9 cellular contexts compared by ENCODE assay signal in the genomic region with DNA sequence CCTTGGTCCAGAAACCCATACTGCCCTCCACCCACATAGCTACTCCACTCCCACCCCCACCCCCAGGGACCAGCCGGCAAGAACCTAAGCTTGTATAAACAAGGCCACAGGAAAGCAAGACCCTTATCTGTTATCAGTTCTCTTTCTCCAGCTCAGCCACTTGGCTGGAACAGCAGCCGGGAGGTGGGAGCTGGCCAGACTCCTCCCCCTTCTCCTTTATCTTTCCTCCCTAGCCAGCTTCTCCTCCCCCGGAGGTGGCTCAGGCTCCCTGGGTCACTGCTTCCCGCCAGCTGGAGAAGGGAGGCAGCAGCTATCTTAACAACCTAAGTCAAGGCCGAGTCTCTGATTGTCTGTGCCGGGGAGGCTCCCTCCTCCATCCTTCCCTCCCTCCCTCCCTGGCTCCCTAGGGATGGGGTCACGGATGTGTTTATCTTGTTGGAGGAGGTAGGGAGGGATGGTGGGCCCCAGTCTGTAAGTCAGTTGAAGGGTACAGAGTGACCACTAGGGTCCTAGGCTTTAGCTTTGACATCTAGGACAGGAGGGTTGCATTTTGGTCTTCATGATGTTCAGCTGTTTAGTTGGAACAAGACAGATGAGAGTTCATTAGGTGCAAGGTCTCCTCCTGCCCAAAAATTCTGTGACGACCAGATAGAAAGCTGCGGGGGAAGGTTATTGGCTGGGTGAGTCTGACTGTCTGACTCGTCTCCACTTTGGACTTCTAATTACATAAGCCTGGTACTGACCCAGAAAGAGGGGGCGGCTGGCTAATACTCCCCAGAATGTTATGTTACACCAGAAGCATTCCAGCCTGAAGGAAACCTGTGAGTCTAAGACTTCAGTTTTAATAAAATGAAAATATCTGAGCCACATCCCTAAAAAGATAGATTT. TPM values are rescaled to one million over a fixed set of nuclear protein-coding genes. Genes with fewer than 3 reads are reported as not detected.
DNase-seq lines count a peak whose midpoint lies in the region; ATAC-seq and TF ChIP-seq lines count a peak whose summit lies in the region.
"Had no signal": no experiment of that assay in that cellular context is flagged by ENCODE, and none has a peak within 500 bp of the region (broad histone marks: within the 10 kb centered on the region; RNA-seq: fewer than 3 reads in every experiment).

No MANE protein-coding gene starts in this region.

- no peak overlapping the region for H3K4me3 Mint-ChIP-seq in neural crest cell
- no peak overlapping the region for H3K4me3 Mint-ChIP-seq in activated T-helper 2 cell treated with anti-CD3 and anti-CD28 coated beads, Interferon-gamma antibody, Interleukin-2, Interleukin-4, amounts not matched to agents 10 μg/mL and 5 μg/mL and 100 μg/mL, durations not matched to agents 14 hours and 24 hours and 36 hours (ENCODE audit: low read depth)
- H3K4me3 Mint-ChIP-seq: activated CD4-positive, alpha-beta T cell treated with anti-CD3 and anti-CD28 coated beads, Interleukin-2, amount 10 ng/mL, durations not matched to agents 7 days and 5 days had no signal

- H3K36me3 Mint-ChIP-seq in neural crest cell (ENCODE audit: low read depth): no peaks in the 10 kb centered on the region
- no peaks in the 10 kb centered on the region for H3K36me3 Mint-ChIP-seq in activated T-helper 2 cell treated with anti-CD3 and anti-CD28 coated beads, Interferon-gamma antibody, Interleukin-2, Interleukin-4, amounts not matched to agents 10 μg/mL and 5 μg/mL and 100 μg/mL, durations not matched to agents 14 hours and 24 hours and 36 hours (ENCODE audit: low read depth)

- H4K20me1 ChIP-seq in fibroblast of lung (ENCODE audit: control insufficient read depth, extremely low read depth, insufficient read depth, low read length): no peaks in the 10 kb centered on the region

- H3K27me3 Mint-ChIP-seq in neural crest cell (ENCODE audit: low read depth): no peaks in the 10 kb centered on the region
- no peaks in the 10 kb centered on the region for H3K27me3 Mint-ChIP-seq in activated T-helper 2 cell treated with anti-CD3 and anti-CD28 coated beads, Interferon-gamma antibody, Interleukin-2, Interleukin-4, amounts not matched to agents 10 μg/mL and 5 μg/mL and 100 μg/mL, durations not matched to agents 14 hours and 24 hours and 36 hours (ENCODE audit: low read depth)

- no peak overlapping the region for H3K9ac ChIP-seq in fibroblast of lung (ENCODE audit: insufficient read depth, low read length)

- H3K4me1 ChIP-seq in fibroblast of lung (ENCODE audit: control insufficient read depth, extremely low read depth, insufficient read depth, low read length): peaks cover 5% of the 10 kb centered on the region

- H2AFZ ChIP-seq in fibroblast of lung (ENCODE audit: low read length): peak overlapping the region; percentile 29

- H3K79me2 ChIP-seq in fibroblast of lung (ENCODE audit: control insufficient read depth, insufficient read depth, low read length): no peaks in the 10 kb centered on the region

- peak overlapping the region; percentile 45 for H3K4me2 ChIP-seq in fibroblast of lung (ENCODE audit: extremely low read depth, insufficient read depth, low read length)

- H3K27ac ChIP-seq in fibroblast of lung (ENCODE audit: insufficient read depth, low read length): no peak overlapping the region

- TF ChIP-seq CTCF in fibroblast of lung (conservative IDR thresholded peaks at IDR 0.05 in 1 of 2, IDR thresholded peaks at IDR 0.05 in 1 of 2; ENCODE audit: low read depth in 1 of 2, low read length in 2 of 2) (no peak), neural crest cell (conservative IDR thresholded peaks at IDR 0.05) (no peak)

- H3K27ac Mint-ChIP-seq in neural crest cell (ENCODE audit: unreplicated experiment): peak overlapping the region; percentile 83
- H3K27ac Mint-ChIP-seq in activated T-helper 2 cell treated with anti-CD3 and anti-CD28 coated beads, Interferon-gamma antibody, Interleukin-2, Interleukin-4, amounts not matched to agents 10 μg/mL and 5 μg/mL and 100 μg/mL, durations not matched to agents 14 hours and 24 hours and 36 hours: no peak overlapping the region
- H3K27ac Mint-ChIP-seq: activated CD4-positive, alpha-beta T cell treated with anti-CD3 and anti-CD28 coated beads, Interleukin-2, amount 10 ng/mL, durations not matched to agents 7 days and 5 days had no signal

- intact Hi-C loops in activated T-helper 2 cell treated with anti-CD3 and anti-CD28 coated beads, Interferon-gamma antibody, Interleukin-2, Interleukin-4, amounts not matched to agents 10 μg/mL and 5 μg/mL and 100 μg/mL, durations not matched to agents 14 hours and 24 hours and 36 hours (cut with micrococcal nuclease): no loop called here

- DNase-seq in AG08396 (ENCODE audit: low spot score) (peak; percentile 63), NCI-H2196 (lab: John Stamatoyannopoulos, UW; ENCODE audit: unreplicated experiment) (peak; percentile 55), fibroblast of lung (ENCODE audit: low read depth in 2 of 2) (peak in 1 of 2 donors; percentile 75), neural crest cell (ENCODE audit: low read depth, low spot score) (no peak), GM19240 (ENCODE audit: insufficient read length, low spot score) (no peak)
- no peak for DNase-seq in activated T-helper 2 cell treated with anti-CD3 and anti-CD28 coated beads, Interferon-gamma antibody, Interleukin-2, Interleukin-4, amounts not matched to agents 10 μg/mL and 5 μg/mL and 100 μg/mL, durations not matched to agents 14 hours and 24 hours and 36 hours (ENCODE audit: low spot score)
- DNase-seq in stimulated activated CD4-positive, alpha-beta T cell treated with anti-CD3 and anti-CD28 coated beads, Interleukin-4, amount 100 ng/mL, for 4 hours: no peak
- DNase-seq: activated CD4-positive, alpha-beta T cell treated with anti-CD3 and anti-CD28 coated beads, Interleukin-2, amount 10 ng/mL, durations not matched to agents 7 days and 5 days had no signal

- no peak overlapping the region for H3K4me3 ChIP-seq in fibroblast of lung (replicated peaks in 1 of 4; ENCODE audit: control extremely low read depth in 1 of 4, insufficient read depth in 1 of 4, low read depth in 3 of 4, low read length in 4 of 4)

- peaks cover 27% of the 10 kb centered on the region for H3K4me1 Mint-ChIP-seq in neural crest cell
- H3K4me1 Mint-ChIP-seq in activated T-helper 2 cell treated with anti-CD3 and anti-CD28 coated beads, Interferon-gamma antibody, Interleukin-2, Interleukin-4, amounts not matched to agents 10 μg/mL and 5 μg/mL and 100 μg/mL, durations not matched to agents 14 hours and 24 hours and 36 hours (ENCODE audit: low read depth): peaks cover 13% of the 10 kb centered on the region

- ATAC-seq in GM19324 (IDR thresholded peaks at IDR 0.05; ENCODE audit: low FRiP score, unreplicated experiment): no peak

- no peaks in the 10 kb centered on the region for H3K9me3 ChIP-seq in fibroblast of lung (ENCODE audit: control insufficient read depth, insufficient read depth, low read depth, low read length)

- no peaks in the 10 kb centered on the region for H3K9me3 Mint-ChIP-seq in neural crest cell
- no peaks in the 10 kb centered on the region for H3K9me3 Mint-ChIP-seq in activated T-helper 2 cell treated with anti-CD3 and anti-CD28 coated beads, Interferon-gamma antibody, Interleukin-2, Interleukin-4, amounts not matched to agents 10 μg/mL and 5 μg/mL and 100 μg/mL, durations not matched to agents 14 hours and 24 hours and 36 hours
- H3K9me3 Mint-ChIP-seq: activated CD4-positive, alpha-beta T cell treated with anti-CD3 and anti-CD28 coated beads, Interleukin-2, amount 10 ng/mL, durations not matched to agents 7 days and 5 days had no signal

- no peaks in the 10 kb centered on the region for H3K27me3 ChIP-seq in fibroblast of lung (ENCODE audit: control insufficient read depth, insufficient read depth, low read length)

- no peaks in the 10 kb centered on the region for H3K36me3 ChIP-seq in fibroblast of lung (ENCODE audit: control insufficient read depth, insufficient read depth, low read length)

RNA-seq across cellular contexts. Expression of a gene that starts 29.7 kb away (rescaled TPM):
- total RNA-seq in fibroblast of lung (13.9 and 22.0 TPM in 2 replicates), neural crest cell (289 and 298 TPM in 2 replicates)
- polyA plus RNA-seq in fibroblast of lung: 41.7 and 58.6 TPM in 2 replicates
- 111 and 130 TPM in 2 replicates for polyA plus RNA-seq in fibroblast of lung (2012)
- 82.5 and 113 TPM in 2 replicates for polyA minus RNA-seq in fibroblast of lung (ENCODE audit: low replicate concordance)
- total RNA-seq in activated T-helper 2 cell treated with anti-CD3 and anti-CD28 coated beads, Interferon-gamma antibody, Interleukin-2, Interleukin-4, amounts not matched to agents 10 μg/mL and 5 μg/mL and 100 μg/mL, durations not matched to agents 14 hours and 24 hours and 36 hours: 70.0 and 73.4 TPM in 2 replicates

Comparison
In these comparisons a context has a peak if more than half of its experiments do, and no peak if none do; other contexts are left out.
1. DNase-seq: peak in AG08396 (single experiment) and NCI-H2196 (single experiment); none in neural crest cell (single experiment), activated T-helper 2 cell treated with anti-CD3 and anti-CD28 coated beads, Interferon-gamma antibody, Interleukin-2, Interleukin-4, amounts not matched to agents 10 μg/mL and 5 μg/mL and 100 μg/mL, durations not matched to agents 14 hours and 24 hours and 36 hours (single experiment), stimulated activated CD4-positive, alpha-beta T cell treated with anti-CD3 and anti-CD28 coated beads, Interleukin-4, amount 100 ng/mL, for 4 hours (0 of 2) and GM19240 (single experiment).